In the genomic region with DNA sequence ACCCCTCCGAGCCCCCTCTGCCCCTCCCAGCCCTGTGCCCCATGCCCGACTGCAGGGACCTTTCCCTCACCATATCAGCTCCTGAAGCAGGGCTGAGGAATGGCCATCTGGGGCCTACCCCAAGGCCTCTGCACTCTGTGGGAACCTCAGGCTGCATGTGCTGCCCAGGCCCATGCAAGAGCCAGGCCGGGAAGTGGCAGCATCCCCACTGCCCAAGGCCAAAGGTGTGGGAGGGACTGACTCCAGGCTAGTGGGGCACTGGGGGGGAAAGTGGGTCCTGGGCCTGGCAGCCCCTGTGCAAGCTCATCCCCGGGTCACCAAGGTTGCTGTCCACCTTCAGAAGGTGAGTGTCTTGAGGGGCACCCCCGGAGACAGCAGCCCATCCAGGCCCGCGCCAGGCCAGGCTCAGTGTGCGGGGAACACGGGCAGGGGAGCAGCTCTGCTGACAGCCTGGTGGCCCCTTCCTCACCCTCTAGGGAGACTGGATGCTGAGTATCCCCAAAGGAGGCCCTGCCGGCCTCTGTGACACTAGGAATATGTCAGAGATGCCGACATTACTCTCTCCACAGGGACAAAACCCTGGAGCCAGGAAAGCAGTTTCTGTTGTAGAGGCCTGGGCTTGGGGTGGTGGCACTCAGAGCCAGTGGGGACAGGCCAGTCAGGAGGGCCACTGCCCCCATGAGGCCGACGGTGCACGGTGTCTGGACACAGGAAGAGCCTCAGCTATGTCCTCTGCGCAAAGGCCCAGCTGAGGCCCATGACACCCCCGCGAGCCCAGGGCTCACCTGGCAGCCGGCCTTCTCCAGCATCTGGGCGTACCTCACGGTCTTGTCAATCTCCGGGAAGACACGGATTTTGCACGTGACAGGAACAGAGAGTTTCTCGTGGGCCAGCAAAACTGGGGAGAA, we compare ENCODE assay signal across 2 cellular contexts.
TF ChIP-seq lines count a peak whose summit lies in the region.

No MANE protein-coding gene starts in this region.

TF ChIP-seq in SK-N-SH, 30 proteins besides CTCF, POLR2A, EP300 and RAD21:
- TF ChIP-seq FOXJ3 (CRISPR knock-in tag; IDR thresholded peaks at IDR 0.05): no peak
TF ChIP-seq in SK-N-SH: peak in this region for 0.

TF ChIP-seq in SK-N-SH treated with all-trans-retinoic acid at 6 μM for 48 hours, 23 proteins besides CTCF, POLR2A, EP300 and RAD21:
- TF ChIP-seq GLIS3 (CRISPR knock-in tag; IDR thresholded peaks at IDR 0.05) (no peak), ZNF565 (CRISPR knock-in tag; conservative IDR thresholded peaks at IDR 0.05; ENCODE audit: low read depth) (no peak), ZFP30 (CRISPR knock-in tag; IDR thresholded peaks at IDR 0.05) (no peak), BACH2 (CRISPR knock-in tag; IDR thresholded peaks at IDR 0.05; ENCODE audit: borderline replicate concordance) (no peak), ESRRG (CRISPR knock-in tag; IDR thresholded peaks at IDR 0.05) (no peak), ZC3H10 (CRISPR knock-in tag; IDR thresholded peaks at IDR 0.05) (no peak), ISL1 (CRISPR knock-in tag; IDR thresholded peaks at IDR 0.05) (no peak), TCF4 (CRISPR knock-in tag; IDR thresholded peaks at IDR 0.05; ENCODE audit: borderline replicate concordance) (no peak), ZNF70 (CRISPR knock-in tag; IDR thresholded peaks at IDR 0.05) (no peak), PPARA (CRISPR knock-in tag; IDR thresholded peaks at IDR 0.05; ENCODE audit: borderline replicate concordance) (no peak), ZFP3 (CRISPR knock-in tag; IDR thresholded peaks at IDR 0.05) (no peak), SNAI2 (CRISPR knock-in tag; IDR thresholded peaks at IDR 0.05) (no peak)
- TF ChIP-seq, protein P1, sequence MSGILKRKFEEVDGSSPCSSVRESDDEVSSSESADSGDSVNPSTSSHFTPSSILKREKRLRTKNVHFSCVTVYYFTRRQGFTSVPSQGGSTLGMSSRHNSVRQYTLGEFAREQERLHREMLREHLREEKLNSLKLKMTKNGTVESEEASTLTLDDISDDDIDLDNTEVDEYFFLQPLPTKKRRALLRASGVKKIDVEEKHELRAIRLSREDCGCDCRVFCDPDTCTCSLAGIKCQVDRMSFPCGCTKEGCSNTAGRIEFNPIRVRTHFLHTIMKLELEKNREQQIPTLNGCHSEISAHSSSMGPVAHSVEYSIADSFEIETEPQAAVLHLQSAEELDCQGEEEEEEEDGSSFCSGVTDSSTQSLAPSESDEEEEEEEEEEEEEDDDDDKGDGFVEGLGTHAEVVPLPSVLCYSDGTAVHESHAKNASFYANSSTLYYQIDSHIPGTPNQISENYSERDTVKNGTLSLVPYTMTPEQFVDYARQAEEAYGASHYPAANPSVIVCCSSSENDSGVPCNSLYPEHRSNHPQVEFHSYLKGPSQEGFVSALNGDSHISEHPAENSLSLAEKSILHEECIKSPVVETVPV (CRISPR knock-in tag; IDR thresholded peaks at IDR 0.05): no peak
- TF ChIP-seq, protein P2, sequence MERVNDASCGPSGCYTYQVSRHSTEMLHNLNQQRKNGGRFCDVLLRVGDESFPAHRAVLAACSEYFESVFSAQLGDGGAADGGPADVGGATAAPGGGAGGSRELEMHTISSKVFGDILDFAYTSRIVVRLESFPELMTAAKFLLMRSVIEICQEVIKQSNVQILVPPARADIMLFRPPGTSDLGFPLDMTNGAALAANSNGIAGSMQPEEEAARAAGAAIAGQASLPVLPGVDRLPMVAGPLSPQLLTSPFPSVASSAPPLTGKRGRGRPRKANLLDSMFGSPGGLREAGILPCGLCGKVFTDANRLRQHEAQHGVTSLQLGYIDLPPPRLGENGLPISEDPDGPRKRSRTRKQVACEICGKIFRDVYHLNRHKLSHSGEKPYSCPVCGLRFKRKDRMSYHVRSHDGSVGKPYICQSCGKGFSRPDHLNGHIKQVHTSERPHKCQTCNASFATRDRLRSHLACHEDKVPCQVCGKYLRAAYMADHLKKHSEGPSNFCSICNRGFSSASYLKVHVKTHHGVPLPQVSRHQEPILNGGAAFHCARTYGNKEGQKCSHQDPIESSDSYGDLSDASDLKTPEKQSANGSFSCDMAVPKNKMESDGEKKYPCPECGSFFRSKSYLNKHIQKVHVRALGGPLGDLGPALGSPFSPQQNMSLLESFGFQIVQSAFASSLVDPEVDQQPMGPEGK (CRISPR knock-in tag; IDR thresholded peaks at IDR 0.05; ENCODE audit: borderline replicate concordance): no peak
- TF ChIP-seq, protein P3, sequence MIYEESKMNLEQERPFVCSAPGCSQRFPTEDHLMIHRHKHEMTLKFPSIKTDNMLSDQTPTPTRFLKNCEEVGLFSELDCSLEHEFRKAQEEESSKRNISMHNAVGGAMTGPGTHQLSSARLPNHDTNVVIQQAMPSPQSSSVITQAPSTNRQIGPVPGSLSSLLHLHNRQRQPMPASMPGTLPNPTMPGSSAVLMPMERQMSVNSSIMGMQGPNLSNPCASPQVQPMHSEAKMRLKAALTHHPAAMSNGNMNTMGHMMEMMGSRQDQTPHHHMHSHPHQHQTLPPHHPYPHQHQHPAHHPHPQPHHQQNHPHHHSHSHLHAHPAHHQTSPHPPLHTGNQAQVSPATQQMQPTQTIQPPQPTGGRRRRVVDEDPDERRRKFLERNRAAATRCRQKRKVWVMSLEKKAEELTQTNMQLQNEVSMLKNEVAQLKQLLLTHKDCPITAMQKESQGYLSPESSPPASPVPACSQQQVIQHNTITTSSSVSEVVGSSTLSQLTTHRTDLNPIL (CRISPR knock-in tag; IDR thresholded peaks at IDR 0.05; ENCODE audit: low read depth): no peak
